ENCODE assay signal across 15 cellular contexts in the genomic region with DNA sequence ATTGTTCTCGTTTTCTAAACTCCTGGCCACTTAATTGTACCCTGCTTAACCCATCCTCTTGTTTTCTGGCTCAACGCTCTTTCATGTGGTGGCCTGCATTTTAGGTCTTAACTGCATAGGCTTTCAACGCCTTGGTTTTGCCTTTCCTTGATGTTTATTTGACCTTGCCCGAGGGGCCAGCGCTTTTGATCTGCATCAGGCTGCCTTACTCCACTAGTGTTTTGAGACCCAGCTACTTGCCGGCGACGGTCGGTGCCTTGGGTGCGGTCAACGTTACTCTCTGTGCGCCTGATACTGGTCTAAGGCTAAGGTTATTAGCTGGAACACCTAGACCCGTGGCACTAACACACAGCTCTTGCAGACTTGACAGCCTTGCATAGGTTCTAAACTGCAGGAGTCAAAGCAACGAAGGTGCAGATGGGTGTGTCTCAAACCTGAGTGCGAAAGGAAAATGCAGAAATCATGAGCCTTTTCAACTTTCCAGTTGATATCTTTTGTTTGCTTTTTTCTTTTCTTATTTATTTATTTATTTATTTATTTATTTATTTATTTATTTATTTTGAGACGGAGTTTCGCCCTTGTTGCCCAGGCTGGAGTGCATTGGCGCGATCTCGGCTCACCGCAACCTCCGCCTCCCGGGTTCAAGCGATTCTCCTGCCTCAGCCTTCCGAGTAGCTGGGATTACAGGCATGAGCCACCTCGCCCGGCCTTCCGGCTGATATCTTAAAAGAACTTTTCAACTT.
DNase-seq lines count a peak whose midpoint lies in the region; ATAC-seq, FAIRE-seq and TF ChIP-seq lines count a peak whose summit lies in the region.
"Had no signal": no experiment of that assay in that cellular context is flagged by ENCODE, and none has a peak within 500 bp of the region (broad histone marks: within the 10 kb centered on the region; RNA-seq: fewer than 3 reads in every experiment).

No MANE protein-coding gene starts in this region.

- peaks cover 20% of the 10 kb centered on the region for H3K4me1 Mint-ChIP-seq in activated naive CD8-positive, alpha-beta T cell treated with anti-CD3 and anti-CD28 coated beads, Interleukin-2, amount 10 ng/mL, durations not matched to agents 7 days and 5 days
- H3K4me1 Mint-ChIP-seq in type B pancreatic cell (ENCODE audit: unreplicated experiment) (peaks cover 16% of the 10 kb centered on the region), HFFc6 (ENCODE audit: low read depth) (peaks cover 7% of the 10 kb centered on the region; the same call in 1 of the 2 replicates)

- no peak overlapping the region for H3K27ac Mint-ChIP-seq in activated naive CD8-positive, alpha-beta T cell treated with anti-CD3 and anti-CD28 coated beads, Interleukin-2, amount 10 ng/mL, durations not matched to agents 7 days and 5 days
- H3K27ac Mint-ChIP-seq in type B pancreatic cell (peak overlapping the region; percentile 84), HFFc6 (no peak overlapping the region)
- H3K27ac Mint-ChIP-seq: CD8-positive, alpha-beta T cell; stimulated activated naive B cell treated with anti-CD40 and anti-IgM and Interleukin-4, amounts not matched to agents 10 μg/mL and 1 μg/mL and 100 μg/mL, for 72 hours had no signal

- no peak for TF ChIP-seq EP300 in HepG2 (IDR thresholded peaks at IDR 0.05; ENCODE audit: low read depth in 2 of 2, low read length in 2 of 2)
- no peak for TF ChIP-seq EP300 in HepG2 (CRISPR knock-in tag; IDR thresholded peaks at IDR 0.05; ENCODE audit: borderline replicate concordance)

- H3K9me3 ChIP-seq in HepG2 (ENCODE audit: low read length): no peaks in the 10 kb centered on the region
- peaks cover 0 to 9% (median 0%) of the 10 kb centered on the region in 4 donors for H3K9me3 ChIP-seq in right lobe of liver
- H3K9me3 ChIP-seq in iPS-18c (ENCODE audit: control insufficient read depth, insufficient read depth, low read length): no peaks in the 10 kb centered on the region

- H3K9ac ChIP-seq in HepG2 (ENCODE audit: insufficient read depth, low read depth, low read length): no peak overlapping the region

- TF ChIP-seq RAD21 in HepG2 (CRISPR knock-in tag; IDR thresholded peaks at IDR 0.05): no peak

- no peak overlapping the region for H3K4me3 ChIP-seq in HepG2 (replicated peaks in 1 of 3; ENCODE audit: insufficient read depth in 1 of 3, low read depth in 2 of 3, low read length in 3 of 3)
- H3K4me3 ChIP-seq in right lobe of liver: no peak overlapping the region
- peak overlapping the region; percentile 61 for H3K4me3 ChIP-seq in iPS-18c (ENCODE audit: insufficient read depth, low read depth, low read length)

- BruUV-seq in HepG2 (replicated peaks; lab: Mats Ljungman, UMichigan): no TSS peak

- no peaks in the 10 kb centered on the region for H3K27me3 Mint-ChIP-seq in activated naive CD8-positive, alpha-beta T cell treated with anti-CD3 and anti-CD28 coated beads, Interleukin-2, amount 10 ng/mL, durations not matched to agents 7 days and 5 days
- H3K27me3 Mint-ChIP-seq in type B pancreatic cell: no peaks in the 10 kb centered on the region
- no peaks in the 10 kb centered on the region for H3K27me3 Mint-ChIP-seq in HFFc6 (ENCODE audit: insufficient read depth)
- H3K27me3 Mint-ChIP-seq: stimulated activated naive B cell treated with anti-CD40 and anti-IgM and Interleukin-4, amounts not matched to agents 10 μg/mL and 1 μg/mL and 100 μg/mL, for 72 hours had no signal

- WGBS in HepG2 (ENCODE audit: low lambda C conversion rate): 91% methylated on average over 28 of the region's 28 CpGs
- WGBS in right lobe of liver (ENCODE audit: insufficient coverage, low coverage, low lambda C conversion rate, missing lambda C conversion rate): 83% methylated on average over 27 of the region's 28 CpGs

- TF ChIP-seq CTCF in HepG2 (CRISPR knock-in tag; IDR thresholded peaks at IDR 0.05) (no peak), right lobe of liver (IDR thresholded peaks at IDR 0.05) (no peak), type B pancreatic cell (conservative IDR thresholded peaks at IDR 0.05) (no peak), HFFc6 (IDR thresholded peaks at IDR 0.05) (no peak)

- peaks cover 5% of the 10 kb centered on the region for H3K79me2 ChIP-seq in HepG2 (ENCODE audit: insufficient read depth, low read length)

- TF ChIP-seq POLR2A in HepG2 (IDR thresholded peaks at IDR 0.05; ENCODE audit: insufficient read depth in 1 of 2, low read depth in 2 of 2, low read length in 2 of 2) (no peak), right lobe of liver (IDR thresholded peaks at IDR 0.05) (no peak)

- DNase-seq in HepG2 (ENCODE audit: low spot score) (no peak), right lobe of liver (no peak), type B pancreatic cell (ENCODE audit: extremely low spot score, unreplicated experiment) (no peak), pons (ENCODE audit: low spot score) (no peak), HFFc6 (no peak), NCI-H128 (lab: John Stamatoyannopoulos, UW; ENCODE audit: unreplicated experiment) (no peak)
- DNase-seq in activated naive CD8-positive, alpha-beta T cell treated with anti-CD3 and anti-CD28 coated beads, Interleukin-2, amount 10 ng/mL, durations not matched to agents 7 days and 5 days: no peak
- DNase-seq: activated T-cell treated with anti-CD3 and anti-CD28 coated beads, Interleukin-2, amount 50 U/mL, for 4 hours; CD8-positive, alpha-beta T cell; head of caudate nucleus; NCI-H1694; stimulated activated naive B cell treated with anti-CD40 and anti-IgM and Interleukin-4, amounts not matched to agents 10 μg/mL and 1 μg/mL and 100 μg/mL, for 72 hours had no signal

- H3K36me3 Mint-ChIP-seq in activated naive CD8-positive, alpha-beta T cell treated with anti-CD3 and anti-CD28 coated beads, Interleukin-2, amount 10 ng/mL, durations not matched to agents 7 days and 5 days: peaks cover 6% of the 10 kb centered on the region
- no peaks in the 10 kb centered on the region for H3K36me3 Mint-ChIP-seq in type B pancreatic cell
- H3K36me3 Mint-ChIP-seq in HFFc6 (ENCODE audit: low read depth): peaks cover 8% of the 10 kb centered on the region; the same call in 1 of the 2 replicates
- H3K36me3 Mint-ChIP-seq: CD8-positive, alpha-beta T cell had no signal

- 0 out of 2 replicates have a peak overlapping the region, but pooled peaks have one; percentile 80 for H3K4me2 ChIP-seq in HepG2 (ENCODE audit: low read depth, low read length)

- H3K27me3 ChIP-seq in HepG2 (ENCODE audit: control insufficient read depth in 1 of 2, insufficient read depth in 2 of 2, low read length in 2 of 2) (no peaks in the 10 kb centered on the region; a peak in 1 of 5 replicates), right lobe of liver (no peaks in the 10 kb centered on the region)

- ATAC-seq in HepG2 (no peak), right lobe of liver (no peak)
- no peak for ATAC-seq in activated naive CD8-positive, alpha-beta T cell treated with anti-CD3 and anti-CD28 coated beads, Interleukin-2, amount 10 ng/mL, durations not matched to agents 7 days and 5 days (ENCODE audit: low read depth)
- ATAC-seq: activated T-cell treated with anti-CD3 and anti-CD28 coated beads, Interleukin-2, amount 50 U/mL, for 4 hours; CD8-positive, alpha-beta T cell; stimulated activated naive B cell treated with anti-CD40 and anti-IgM and Interleukin-4, amounts not matched to agents 10 μg/mL and 1 μg/mL and 100 μg/mL, for 72 hours had no signal

- in situ Hi-C loops in HepG2 (cut with HindIII; ENCODE audit: extremely low pct_ligation_motif_present, low pct_unique_long_range_greater_than_20kb): no loop called here

- intact Hi-C loops in HepG2 (cut with micrococcal nuclease; ENCODE audit: unreplicated experiment) (no loop called here), right lobe of liver (cut with DNase I) (loop anchor here in 1 of 2 donors (10.0 kb wide), 1 partner anchor 59 kb away; a partner anchor contains a TSS)

- H3K4me1 ChIP-seq in HepG2 (ENCODE audit: insufficient read depth, low read length) (peaks cover 30% of the 10 kb centered on the region), right lobe of liver (no peaks in the 10 kb centered on the region)

- CTCF ChIA-PET in HepG2 (lab: Yijun Ruan, JAX; ENCODE audit: low intra/inter-chr PET ratio, low total read pairs): no interaction called here

- H4K20me1 ChIP-seq in HepG2 (ENCODE audit: insufficient read depth, low read length): no peaks in the 10 kb centered on the region

- no peak overlapping the region for H3K27ac ChIP-seq in HepG2 (ENCODE audit: extremely low read length, insufficient read depth, low read length)
- H3K27ac ChIP-seq in right lobe of liver: no peak overlapping the region

- FAIRE-seq in HepG2 (lab: Jason Lieb, UNC): no peak
- FAIRE-seq: colon, TTC549 had no signal

- H3K36me3 ChIP-seq in HepG2 (replicated peaks in 1 of 2; ENCODE audit: control insufficient read depth in 1 of 2, insufficient read depth in 2 of 2, low read length in 2 of 2): no peaks in the 10 kb centered on the region; a peak in 1 of 5 replicates
- H3K36me3 ChIP-seq in right lobe of liver: no peaks in the 10 kb centered on the region

- H3K9me3 Mint-ChIP-seq in activated naive CD8-positive, alpha-beta T cell treated with anti-CD3 and anti-CD28 coated beads, Interleukin-2, amount 10 ng/mL, durations not matched to agents 7 days and 5 days: no peaks in the 10 kb centered on the region
- H3K9me3 Mint-ChIP-seq in type B pancreatic cell: no peaks in the 10 kb centered on the region
- H3K9me3 Mint-ChIP-seq in HFFc6: no peaks in the 10 kb centered on the region
- H3K9me3 Mint-ChIP-seq: activated T-cell treated with anti-CD3 and anti-CD28 coated beads, Interleukin-2, amount 50 U/mL, for 4 hours; CD8-positive, alpha-beta T cell; stimulated activated naive B cell treated with anti-CD40 and anti-IgM and Interleukin-4, amounts not matched to agents 10 μg/mL and 1 μg/mL and 100 μg/mL, for 72 hours had no signal

- H2AFZ ChIP-seq in HepG2 (ENCODE audit: low read length): no peak overlapping the region

- H3K4me3 Mint-ChIP-seq in activated naive CD8-positive, alpha-beta T cell treated with anti-CD3 and anti-CD28 coated beads, Interleukin-2, amount 10 ng/mL, durations not matched to agents 7 days and 5 days: peak overlapping the region; percentile 16
- H3K4me3 Mint-ChIP-seq in type B pancreatic cell (peak overlapping the region; percentile 84), HFFc6 (no peak overlapping the region)
- H3K4me3 Mint-ChIP-seq: activated T-cell treated with anti-CD3 and anti-CD28 coated beads, Interleukin-2, amount 50 U/mL, for 4 hours; CD8-positive, alpha-beta T cell; stimulated activated naive B cell treated with anti-CD40 and anti-IgM and Interleukin-4, amounts not matched to agents 10 μg/mL and 1 μg/mL and 100 μg/mL, for 72 hours had no signal

- POLR2A ChIA-PET in HepG2 (lab: Yijun Ruan, JAX): interaction anchor here (0.8 to 3.3 kb wide), 5 partner anchors 9 to 40 kb away, joined by 3 to 16 read pairs (median 4); a partner anchor contains a TSS
- POLR2A ChIA-PET in activated naive CD8-positive, alpha-beta T cell treated with anti-CD3 and anti-CD28 coated beads, Interleukin-2, amount 10 ng/mL, durations not matched to agents 7 days and 5 days (lab: Charles Lee): interaction anchor here (1.1 to 26.7 kb wide), 8 partner anchors 9 to 194 kb away, joined by 3 to 1314 read pairs (median 21); a partner anchor contains a TSS

TF ChIP-seq in HepG2, 621 proteins besides CTCF, POLR2A, EP300 and RAD21 (continues in another document):
- TF ChIP-seq PHF8 (CRISPR knock-in tag; IDR thresholded peaks at IDR 0.05) (0 out of 2 replicates have a peak, but pooled peaks have one; percentile 13), POLR2AphosphoS5 (IDR thresholded peaks at IDR 0.05; ENCODE audit: low read depth, low read length) (0 out of 2 replicates have a peak, but pooled peaks have one; percentile 15)
